Comparison of ENCODE assay signal across 8 cellular contexts in genomic region chr12:120495189-120495722, GRCh38. TPM values are rescaled to one million over a fixed set of nuclear protein-coding genes. Genes with fewer than 3 reads are reported as not detected.
DNase-seq lines count a peak whose midpoint lies in the region; ATAC-seq and TF ChIP-seq lines count a peak whose summit lies in the region.

No MANE protein-coding gene starts in this region.

- H3K36me3 Mint-ChIP-seq in stimulated activated effector memory CD8-positive, alpha-beta T cell treated with anti-CD3 and anti-CD28 coated beads, Interleukin-12 subunit alpha, Interleukin-12 subunit beta, amount 100 ng/mL, for 72 hours: peaks cover 49% of the 10 kb centered on the region

- peak overlapping the region; percentile 84 for H3K27ac Mint-ChIP-seq in stimulated activated effector memory CD8-positive, alpha-beta T cell treated with anti-CD3 and anti-CD28 coated beads, Interleukin-12 subunit alpha, Interleukin-12 subunit beta, amount 100 ng/mL, for 72 hours

- H3K4me3 ChIP-seq in BE2C (ENCODE audit: low read depth, low read length) (peak overlapping the region; percentile 93), HAP-1 (peak overlapping the region; percentile 88), WI38 (ENCODE audit: low read depth, low read length) (peak overlapping the region; percentile 91)

- TF ChIP-seq CTCF in BE2C (IDR thresholded peaks at IDR 0.05; ENCODE audit: low read depth, low read length) (no peak), WI38 (IDR thresholded peaks at IDR 0.05; ENCODE audit: low read depth, low read length) (no peak)

- H3K27me3 ChIP-seq in BE2C: no peaks in the 10 kb centered on the region
- H3K27me3 ChIP-seq in HAP-1 (ENCODE audit: low read depth): no peaks in the 10 kb centered on the region

- H3K4me3 Mint-ChIP-seq in stimulated activated effector memory CD8-positive, alpha-beta T cell treated with anti-CD3 and anti-CD28 coated beads, Interleukin-12 subunit alpha, Interleukin-12 subunit beta, amount 100 ng/mL, for 72 hours: peak overlapping the region; percentile 87

- peak; percentile 3 for ATAC-seq in stimulated activated effector memory CD8-positive, alpha-beta T cell treated with anti-CD3 and anti-CD28 coated beads, Interleukin-12 subunit alpha, Interleukin-12 subunit beta, amount 100 ng/mL, for 72 hours
- no peak for ATAC-seq in GM21360 (IDR thresholded peaks at IDR 0.05; ENCODE audit: unreplicated experiment)

- H3K9me3 ChIP-seq in BE2C (no peaks in the 10 kb centered on the region), HAP-1 (no peaks in the 10 kb centered on the region)

- H3K36me3 ChIP-seq in BE2C: peaks cover 16% of the 10 kb centered on the region
- peaks cover 16% of the 10 kb centered on the region for H3K36me3 ChIP-seq in HAP-1 (replicated peaks)

- H3K9me3 Mint-ChIP-seq in stimulated activated effector memory CD8-positive, alpha-beta T cell treated with anti-CD3 and anti-CD28 coated beads, Interleukin-12 subunit alpha, Interleukin-12 subunit beta, amount 100 ng/mL, for 72 hours: no peaks in the 10 kb centered on the region

- H3K4me1 ChIP-seq in BE2C: no peaks in the 10 kb centered on the region
- peaks cover 8% of the 10 kb centered on the region for H3K4me1 ChIP-seq in HAP-1

- in situ Hi-C loops in HAP-1 (cut with MboI; ENCODE audit: low sequenced_read_pairs): no loop called here

- peaks cover 35% of the 10 kb centered on the region for H3K4me1 Mint-ChIP-seq in stimulated activated effector memory CD8-positive, alpha-beta T cell treated with anti-CD3 and anti-CD28 coated beads, Interleukin-12 subunit alpha, Interleukin-12 subunit beta, amount 100 ng/mL, for 72 hours

- DNase-seq in BE2C: no peak
- DNase-seq in HAP-1 (ENCODE audit: low spot score in 2 of 2): no peak
- DNase-seq in hepatic stellate cell (ENCODE audit: low spot score): peak; percentile 17
- DNase-seq in stimulated activated effector memory CD8-positive, alpha-beta T cell treated with anti-CD3 and anti-CD28 coated beads, Interleukin-12 subunit alpha, Interleukin-12 subunit beta, amount 100 ng/mL, for 72 hours (ENCODE audit: low spot score in 2 of 2): peak in 1 of 2 donors; percentile 51
- no peak for DNase-seq in stimulated activated CD4-positive, alpha-beta T cell treated with anti-CD3 and anti-CD28 coated beads, Interleukin-4, amount 100 ng/mL, for 1 hour
- no peak for DNase-seq in NCI-H345 treated with DMSO at 0.1 percent for 48 hours (lab: John Stamatoyannopoulos, UW; ENCODE audit: unreplicated experiment)

RNA-seq across cellular contexts. Expression of gene DYNLL1, which starts 0.7 kb away (rescaled TPM):
- 707 TPM for polyA plus RNA-seq in BE2C (2012; ENCODE audit: insufficient read depth, insufficient read length, low read depth)

RNA-seq across cellular contexts. Expression of gene SRSF9, which starts 25.7 kb away (rescaled TPM):
- 624 TPM for polyA plus RNA-seq in BE2C (2012; ENCODE audit: insufficient read depth, insufficient read length, low read depth)

RNA-seq across cellular contexts. Expression of gene COQ5, which starts 33.7 kb away (rescaled TPM):
- 57.3 TPM for polyA plus RNA-seq in BE2C (2012; ENCODE audit: insufficient read depth, insufficient read length, low read depth)

RNA-seq across cellular contexts. Expression of gene RNF10, which starts 38.9 kb away (rescaled TPM):
- 230 TPM for polyA plus RNA-seq in BE2C (2012; ENCODE audit: insufficient read depth, insufficient read length, low read depth)

RNA-seq across cellular contexts. Expression of gene GATC, which starts 49.0 kb away (rescaled TPM):
- 28.9 TPM for polyA plus RNA-seq in BE2C (2012; ENCODE audit: insufficient read depth, insufficient read length, low read depth)
